Comparison of ENCODE assay signal across 33 cellular contexts in genomic region chr16:85344502-85345128, GRCh38.
"Had no signal": no experiment of that assay in that cellular context is flagged by ENCODE, and none has a peak within 500 bp of the region (broad histone marks: within the 10 kb centered on the region; RNA-seq: fewer than 3 reads in every experiment).

No MANE protein-coding gene starts in this region.

- H3K4me1 ChIP-seq: adrenal gland, breast epithelium, SJCRH30 had no signal

- H3K27ac Mint-ChIP-seq: activated CD4-positive, alpha-beta T cell treated with anti-CD3 and anti-CD28 coated beads for 36 hours; activated CD4-positive, alpha-beta T cell treated with anti-CD3 and anti-CD28 coated beads, Interleukin-2, amount 10 ng/mL, durations not matched to agents 7 days and 5 days; activated CD8-positive, alpha-beta T cell treated with anti-CD3 and anti-CD28 coated beads, Interleukin-2, amount 10 ng/mL, durations not matched to agents 7 days and 5 days; activated naive CD4-positive, alpha-beta T cell treated with anti-CD3 and anti-CD28 coated beads for 36 hours; activated naive CD4-positive, alpha-beta T cell treated with anti-CD3 and anti-CD28 coated beads, Interleukin-2, amount 50 U/mL, for 72 hours; activated T-helper 1 cell treated with anti-CD3 and anti-CD28 coated beads, Interleukin-12 subunit alpha, Interleukin-12 subunit beta, Interleukin-2, Interleukin-4 antibody, amounts not matched to agents 30 ng/mL and 10 ng/mL and 1 ng/mL, durations not matched to agents 14 hours and 24 hours and 36 hours; T-helper 2 cell treated with Interferon-gamma antibody and Interleukin-4, amounts not matched to agents 5 μg/mL and 100 μg/mL, for 36 hours; WTC11 had no signal

- H3K27me3 ChIP-seq: adrenal gland, body of pancreas, breast epithelium, SJCRH30 had no signal

- DNase-seq: activated CD4-positive, alpha-beta T cell treated with anti-CD3 and anti-CD28 coated beads for 36 hours; activated CD4-positive, alpha-beta T cell treated with anti-CD3 and anti-CD28 coated beads, Interleukin-2, amount 10 ng/mL, durations not matched to agents 7 days and 5 days; activated CD4-positive, alpha-beta T cell treated with anti-CD3 and anti-CD28 coated beads, Interleukin-2, amount 50 U/mL, for 48 hours; activated CD8-positive, alpha-beta T cell treated with anti-CD3 and anti-CD28 coated beads, Interleukin-2, amount 10 ng/mL, durations not matched to agents 7 days and 5 days; activated gamma-delta T cell treated with Interleukin-2 at 50 U/mL for 16 hours; activated naive CD4-positive, alpha-beta T cell treated with anti-CD3 and anti-CD28 coated beads for 36 hours; activated T-cell treated with anti-CD3 and anti-CD28 coated beads, Interleukin-2, amount 50 U/mL, for 4 hours; adrenal gland; body of pancreas; caudate nucleus; cerebellar nuclear complex; MM.1S; MV-4-11; NCI-H1092; NCI-H1417; NCI-H1930; NCI-H2081 treated with DMSO at 0.1 percent for 48 hours; NCI-H2171; NCI-H510A; NCI-H526 treated with DMSO at 0.1 percent for 48 hours; NCI-H82; NK-92 treated with Interleukin-12 subunit alpha and Interleukin-12 subunit beta, amount 100 ng/mL, for 24 hours; PC-9; SJCRH30 had no signal

- H3K36me3 ChIP-seq: adrenal gland, breast epithelium, SJCRH30 had no signal

- FAIRE-seq: astrocyte, TTC549 had no signal

- H3K9me3 Mint-ChIP-seq: activated naive CD4-positive, alpha-beta T cell treated with anti-CD3 and anti-CD28 coated beads for 36 hours; activated T-cell treated with anti-CD3 and anti-CD28 coated beads, Interleukin-2, amount 50 U/mL, for 4 hours; activated T-helper 1 cell treated with anti-CD3 and anti-CD28 coated beads, Interleukin-12 subunit alpha, Interleukin-12 subunit beta, Interleukin-2, Interleukin-4 antibody, amounts not matched to agents 30 ng/mL and 10 ng/mL and 1 ng/mL, durations not matched to agents 14 hours and 24 hours and 36 hours; T-helper 2 cell treated with Interferon-gamma antibody and Interleukin-4, amounts not matched to agents 5 μg/mL and 100 μg/mL, for 36 hours had no signal

- H2AFZ ChIP-seq: PC-9 had no signal

- H3K4me2 ChIP-seq: KMS-11, PC-9 had no signal

- H3K4me3 ChIP-seq: adrenal gland, body of pancreas, breast epithelium, PC-9, SJCRH30, SK-N-MC had no signal

- H3K27me3 Mint-ChIP-seq: activated CD4-positive, alpha-beta T cell treated with anti-CD3 and anti-CD28 coated beads for 36 hours; activated CD4-positive, alpha-beta T cell treated with anti-CD3 and anti-CD28 coated beads, Interleukin-2, amount 10 ng/mL, durations not matched to agents 7 days and 5 days had no signal

- H3K27ac ChIP-seq: adrenal gland, body of pancreas, breast epithelium, KMS-11, PC-9, SJCRH30, SK-N-MC had no signal

- H3K36me3 Mint-ChIP-seq: activated naive CD4-positive, alpha-beta T cell treated with anti-CD3 and anti-CD28 coated beads, Interleukin-2, amount 50 U/mL, for 72 hours; WTC11 had no signal

- H3K4me3 Mint-ChIP-seq: activated CD4-positive, alpha-beta T cell treated with anti-CD3 and anti-CD28 coated beads for 36 hours; activated CD4-positive, alpha-beta T cell treated with anti-CD3 and anti-CD28 coated beads, Interleukin-2, amount 10 ng/mL, durations not matched to agents 7 days and 5 days; activated CD8-positive, alpha-beta T cell treated with anti-CD3 and anti-CD28 coated beads, Interleukin-2, amount 10 ng/mL, durations not matched to agents 7 days and 5 days; activated naive CD4-positive, alpha-beta T cell treated with anti-CD3 and anti-CD28 coated beads for 36 hours; activated T-cell treated with anti-CD3 and anti-CD28 coated beads, Interleukin-2, amount 50 U/mL, for 4 hours; activated T-helper 1 cell treated with anti-CD3 and anti-CD28 coated beads, Interleukin-12 subunit alpha, Interleukin-12 subunit beta, Interleukin-2, Interleukin-4 antibody, amounts not matched to agents 30 ng/mL and 10 ng/mL and 1 ng/mL, durations not matched to agents 14 hours and 24 hours and 36 hours; T-helper 2 cell treated with Interferon-gamma antibody and Interleukin-4, amounts not matched to agents 5 μg/mL and 100 μg/mL, for 36 hours; WTC11 had no signal

- H3K9ac ChIP-seq: KMS-11 had no signal

- H3K9me3 ChIP-seq: adrenal gland, body of pancreas, breast epithelium, SJCRH30 had no signal

- H3K4me1 Mint-ChIP-seq: activated CD4-positive, alpha-beta T cell treated with anti-CD3 and anti-CD28 coated beads for 36 hours; activated CD4-positive, alpha-beta T cell treated with anti-CD3 and anti-CD28 coated beads, Interleukin-2, amount 10 ng/mL, durations not matched to agents 7 days and 5 days had no signal
